Comparison of ENCODE assay signal across 16 cellular contexts in the genomic region with DNA sequence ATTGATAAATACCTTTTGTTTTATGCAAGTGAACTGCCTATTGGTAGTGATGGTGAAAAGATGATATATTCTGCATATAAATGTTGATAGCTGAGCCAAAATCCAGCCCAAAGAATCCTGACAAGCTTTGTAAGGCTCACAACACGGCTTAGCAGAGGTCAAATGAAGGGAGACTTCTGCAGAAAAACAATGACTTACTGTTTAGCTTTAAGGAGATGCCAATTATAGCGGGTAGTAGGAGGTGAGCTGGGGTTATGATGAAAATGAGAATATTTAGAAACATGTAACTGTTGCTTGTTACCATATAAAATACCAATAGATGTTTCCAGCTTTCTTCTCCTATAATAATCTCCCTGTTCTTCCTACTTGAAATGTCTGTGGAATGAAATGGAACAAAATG.
DNase-seq lines count a peak whose midpoint lies in the region; ATAC-seq and TF ChIP-seq lines count a peak whose summit lies in the region.
"Had no signal": no experiment of that assay in that cellular context is flagged by ENCODE, and none has a peak within 500 bp of the region (broad histone marks: within the 10 kb centered on the region; RNA-seq: fewer than 3 reads in every experiment).

No MANE protein-coding gene starts in this region.

- TF ChIP-seq EP300 in transverse colon (IDR thresholded peaks at IDR 0.05; ENCODE audit: low read depth): no peak

- H3K27ac ChIP-seq in fibroblast of lung (ENCODE audit: insufficient read depth, low read length) (no peak overlapping the region), neutrophil (peak overlapping the region; percentile 30), transverse colon (peak overlapping the region; percentile 70 to 84 (median 78))

- TF ChIP-seq POLR2A in transverse colon (IDR thresholded peaks at IDR 0.05): no peak

- H3K27me3 ChIP-seq in fibroblast of lung (ENCODE audit: control insufficient read depth, insufficient read depth, low read length) (no peaks in the 10 kb centered on the region), neutrophil (no peaks in the 10 kb centered on the region), transverse colon (no peaks in the 10 kb centered on the region)

- CTCF ChIA-PET in activated CD8-positive, alpha-beta T cell treated with anti-CD3 and anti-CD28 coated beads, Interleukin-2, amount 10 ng/mL, durations not matched to agents 7 days and 5 days (lab: Charles Lee): interaction anchor here (0.8 to 1.7 kb wide), 2 partner anchors 109 to 536 kb away, joined by 3 to 6 read pairs; no protein-coding TSS in a partner anchor

- in situ Hi-C loops in transverse colon (cut with MboI; ENCODE audit: low pct_ligation_motif_present in 1 of 4, low pct_unique_long_range_greater_than_20kb in 1 of 4, low sequenced_read_pairs in 3 of 4): no loop called here

- TF ChIP-seq CTCF in fibroblast of lung (conservative IDR thresholded peaks at IDR 0.05 in 1 of 2, IDR thresholded peaks at IDR 0.05 in 1 of 2; ENCODE audit: low read depth in 1 of 2, low read length in 2 of 2) (no peak), neutrophil (IDR thresholded peaks at IDR 0.05) (no peak), transverse colon (IDR thresholded peaks at IDR 0.05) (no peak)

- H3K36me3 Mint-ChIP-seq in activated CD8-positive, alpha-beta T cell treated with anti-CD3 and anti-CD28 coated beads, Interleukin-2, amount 10 ng/mL, durations not matched to agents 7 days and 5 days (ENCODE audit: low read depth): no peaks in the 10 kb centered on the region
- H3K36me3 Mint-ChIP-seq: brain, WTC11 had no signal

- H3K4me3 ChIP-seq in fibroblast of lung (replicated peaks in 1 of 4; ENCODE audit: control extremely low read depth in 1 of 4, insufficient read depth in 1 of 4, low read depth in 3 of 4, low read length in 4 of 4): peak overlapping the region in 3 of 4 experiments; percentile 5 to 30 (median 25)
- H3K4me3 ChIP-seq in neutrophil (ENCODE audit: low read depth in 1 of 2, low read length in 1 of 2): no peak overlapping the region
- H3K4me3 ChIP-seq in transverse colon: peak overlapping the region in 1 of 4 donors; percentile 26

- POLR2A ChIA-PET in activated CD8-positive, alpha-beta T cell treated with anti-CD3 and anti-CD28 coated beads, Interleukin-2, amount 10 ng/mL, durations not matched to agents 7 days and 5 days (lab: Charles Lee): no interaction called here

- ATAC-seq in activated CD8-positive, alpha-beta T cell treated with anti-CD3 and anti-CD28 coated beads, Interleukin-2, amount 10 ng/mL, durations not matched to agents 7 days and 5 days: no peak

- H2AFZ ChIP-seq in fibroblast of lung (ENCODE audit: low read length): no peak overlapping the region

- no peak overlapping the region for H3K27ac Mint-ChIP-seq in activated CD8-positive, alpha-beta T cell treated with anti-CD3 and anti-CD28 coated beads, Interleukin-2, amount 10 ng/mL, durations not matched to agents 7 days and 5 days
- H3K27ac Mint-ChIP-seq: activated T-cell treated with anti-CD3 and anti-CD28 coated beads, Interleukin-2, amount 50 U/mL, for 24 hours; brain; HFFc6; WTC11 had no signal

- DNase-seq in NCI-H82 (lab: John Stamatoyannopoulos, UW) (peak; percentile 37), NCI-H82 treated with DMSO at 0.1 percent for 48 hours (lab: John Stamatoyannopoulos, UW; ENCODE audit: unreplicated experiment) (no peak), fibroblast of lung (ENCODE audit: low read depth in 2 of 2) (no peak), transverse colon (no peak), AG08396 (ENCODE audit: low spot score) (no peak), NCI-H2227 (lab: John Stamatoyannopoulos, UW; ENCODE audit: unreplicated experiment) (no peak)
- DNase-seq in activated CD8-positive, alpha-beta T cell treated with anti-CD3 and anti-CD28 coated beads, Interleukin-2, amount 10 ng/mL, durations not matched to agents 7 days and 5 days: no peak
- DNase-seq: 8988T; activated T-cell treated with anti-CD3 and anti-CD28 coated beads, Interleukin-2, amount 50 U/mL, for 24 hours; HFFc6; kidney glomerular epithelial cell; NCI-H524; small intestine had no signal

- no peaks in the 10 kb centered on the region for H3K27me3 Mint-ChIP-seq in activated CD8-positive, alpha-beta T cell treated with anti-CD3 and anti-CD28 coated beads, Interleukin-2, amount 10 ng/mL, durations not matched to agents 7 days and 5 days (ENCODE audit: low read depth)
- H3K27me3 Mint-ChIP-seq: activated T-cell treated with anti-CD3 and anti-CD28 coated beads, Interleukin-2, amount 50 U/mL, for 24 hours; brain had no signal

- H3K4me1 ChIP-seq in fibroblast of lung (ENCODE audit: control insufficient read depth, extremely low read depth, insufficient read depth, low read length) (peaks cover 20% of the 10 kb centered on the region), neutrophil (ENCODE audit: control insufficient read depth in 1 of 2, insufficient read depth in 1 of 2, low read depth in 1 of 2, low read length in 1 of 2) (peaks cover 39 to 47% of the 10 kb centered on the region in 2 experiments), transverse colon (peaks cover 65 to 98% (median 77%) of the 10 kb centered on the region in 4 donors)

- WGBS in transverse colon (ENCODE audit: low coverage in 1 of 2), 2 donors: 20 to 33% methylated on average over 2 of the region's 2 CpGs

- H3K36me3 ChIP-seq in fibroblast of lung (ENCODE audit: control insufficient read depth, insufficient read depth, low read length): no peaks in the 10 kb centered on the region
- no peaks in the 10 kb centered on the region for H3K36me3 ChIP-seq in neutrophil
- H3K36me3 ChIP-seq in transverse colon: no peaks in the 10 kb centered on the region

- H3K9me3 ChIP-seq in fibroblast of lung (ENCODE audit: control insufficient read depth, insufficient read depth, low read depth, low read length) (no peaks in the 10 kb centered on the region), neutrophil (no peaks in the 10 kb centered on the region), transverse colon (no peaks in the 10 kb centered on the region)

- H3K9ac ChIP-seq in fibroblast of lung (ENCODE audit: insufficient read depth, low read length): no peak overlapping the region

- H3K4me2 ChIP-seq in fibroblast of lung (ENCODE audit: extremely low read depth, insufficient read depth, low read length): peak overlapping the region; percentile 83

- peaks cover 41% of the 10 kb centered on the region for H3K79me2 ChIP-seq in fibroblast of lung (ENCODE audit: control insufficient read depth, insufficient read depth, low read length)

- H3K4me1 Mint-ChIP-seq in activated CD8-positive, alpha-beta T cell treated with anti-CD3 and anti-CD28 coated beads, Interleukin-2, amount 10 ng/mL, durations not matched to agents 7 days and 5 days (ENCODE audit: low read depth): peaks cover 1% of the 10 kb centered on the region

- intact Hi-C loops in transverse colon (cut with DNase I; ENCODE audit: low total_unique reads): no loop called here

- H3K4me3 Mint-ChIP-seq in activated CD8-positive, alpha-beta T cell treated with anti-CD3 and anti-CD28 coated beads, Interleukin-2, amount 10 ng/mL, durations not matched to agents 7 days and 5 days: no peak overlapping the region
- H3K4me3 Mint-ChIP-seq: activated T-cell treated with anti-CD3 and anti-CD28 coated beads, Interleukin-2, amount 50 U/mL, for 24 hours; brain; HFFc6; WTC11 had no signal

- no peaks in the 10 kb centered on the region for H4K20me1 ChIP-seq in fibroblast of lung (ENCODE audit: control insufficient read depth, extremely low read depth, insufficient read depth, low read length)

- no peaks in the 10 kb centered on the region for H3K9me3 Mint-ChIP-seq in activated CD8-positive, alpha-beta T cell treated with anti-CD3 and anti-CD28 coated beads, Interleukin-2, amount 10 ng/mL, durations not matched to agents 7 days and 5 days (ENCODE audit: insufficient read depth)
- H3K9me3 Mint-ChIP-seq: activated T-cell treated with anti-CD3 and anti-CD28 coated beads, Interleukin-2, amount 50 U/mL, for 24 hours; brain; HFFc6; WTC11 had no signal

Comparison
In these comparisons a context has a peak if more than half of its experiments do, and no peak if none do; other contexts are left out.
1. H3K4me3 ChIP-seq: peak in fibroblast of lung (3 of 4); none in neutrophil (0 of 2).